19 cellular contexts compared by ENCODE assay signal in the genomic region with DNA sequence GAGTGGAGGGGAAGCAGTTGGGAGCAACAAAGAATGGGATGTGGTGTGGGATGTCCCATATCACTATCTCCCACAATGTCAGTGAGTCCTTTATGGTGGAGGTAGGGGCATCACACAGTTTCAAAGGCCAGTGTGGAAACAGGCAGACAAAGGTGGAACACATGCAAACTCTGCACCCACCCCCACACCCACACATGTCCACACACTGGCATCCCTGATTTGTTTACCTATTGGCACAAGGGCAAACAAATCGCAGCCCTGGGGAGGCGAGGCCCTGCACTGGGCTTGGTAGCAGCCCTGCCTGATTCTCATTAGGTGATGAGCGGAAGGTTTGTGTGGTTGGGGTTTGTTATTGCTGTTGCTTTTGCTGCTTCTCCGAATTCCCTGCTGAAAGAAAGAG.
A peak's percentile ranks its signal among the peaks of the same experiment; 100 is the strongest.
DNase-seq lines count a peak whose midpoint lies in the region; ATAC-seq, FAIRE-seq and TF ChIP-seq lines count a peak whose summit lies in the region.
"Had no signal": no experiment of that assay in that cellular context is flagged by ENCODE, and none has a peak within 500 bp of the region (broad histone marks: within the 10 kb centered on the region; RNA-seq: fewer than 3 reads in every experiment).

No MANE protein-coding gene starts in this region.

- no peaks in the 10 kb centered on the region for H3K36me3 Mint-ChIP-seq in HFFc6 (ENCODE audit: low read depth)
- H3K36me3 Mint-ChIP-seq: CD4-positive, alpha-beta memory T cell had no signal

- H3K23me2 ChIP-seq in H1 (ENCODE audit: low read depth, low read length) = peaks cover 5% of the 10 kb centered on the region; the same call in 1 of the 2 replicates

- FAIRE-seq in HepG2 (lab: Jason Lieb, UNC) (no peak), H1 (lab: Jason Lieb, UNC) (no peak)
- FAIRE-seq: A549, G401.6, GM12892 had no signal

- no peak overlapping the region for H3K56ac ChIP-seq in H1 (replicated peaks; ENCODE audit: insufficient read length, low read depth, low read length)

- H3K9me3 ChIP-seq in liver (ENCODE audit: control insufficient read depth in 4 of 4, low read length in 3 of 4) = no peaks in the 10 kb centered on the region
- H3K9me3 ChIP-seq in HepG2 (ENCODE audit: low read length) = no peaks in the 10 kb centered on the region
- H3K9me3 ChIP-seq in H1 (ENCODE audit: insufficient read depth in 2 of 2, low read depth in 1 of 2, low read length in 1 of 2) = no peaks in the 10 kb centered on the region
- H3K9me3 ChIP-seq in right lobe of liver = no peaks in the 10 kb centered on the region
- H3K9me3 ChIP-seq: A549 had no signal

- POLR2A ChIA-PET in HepG2 (lab: Yijun Ruan, JAX) (no interaction called here), H1 (lab: Charles Lee; ENCODE audit: partially characterized antibody) (no interaction called here)

- H3K4me2 ChIP-seq in HepG2 (ENCODE audit: low read depth, low read length) = no peak overlapping the region
- H3K4me2 ChIP-seq in H1 (ENCODE audit: insufficient read depth in 1 of 2, low read depth in 2 of 2, low read length in 2 of 2) = no peak overlapping the region
- H3K4me2 ChIP-seq: A549 had no signal

- TF ChIP-seq EP300 in HepG2 (IDR thresholded peaks at IDR 0.05; ENCODE audit: low read depth in 2 of 2, low read length in 2 of 2) (no peak), HepG2 (CRISPR knock-in tag; IDR thresholded peaks at IDR 0.05; ENCODE audit: borderline replicate concordance) (no peak), H1 (IDR thresholded peaks at IDR 0.05; ENCODE audit: borderline replicate concordance in 1 of 2, low read depth in 2 of 2, low read length in 2 of 2) (no peak)

- no peak overlapping the region for H2BK20ac ChIP-seq in H1 (ENCODE audit: low read length)

- H3K27ac Mint-ChIP-seq in HFFc6 = no peak overlapping the region
- H3K27ac Mint-ChIP-seq: CD4-positive, alpha-beta memory T cell had no signal

- H2BK15ac ChIP-seq in H1 (ENCODE audit: low read length) = no peak overlapping the region

- H3K27me3 ChIP-seq in liver (ENCODE audit: control insufficient read depth in 4 of 4, insufficient read depth in 4 of 4, low read length in 3 of 4) (no peaks in the 10 kb centered on the region), HepG2 (ENCODE audit: control insufficient read depth in 1 of 2, insufficient read depth in 2 of 2, low read length in 2 of 2) (peaks cover 0 to 9% of the 10 kb centered on the region in 2 experiments; a peak in 2 of 5 replicates), H1 (replicated peaks in 1 of 4; ENCODE audit: control insufficient read depth in 3 of 4, extremely low read depth in 1 of 4, insufficient read depth in 3 of 4, low read length in 3 of 4) (no peaks in the 10 kb centered on the region), right lobe of liver (no peaks in the 10 kb centered on the region)

- H3K4me3 ChIP-seq in liver (ENCODE audit: low read depth in 1 of 3, low read length in 3 of 3) (no peak overlapping the region), HepG2 (replicated peaks in 1 of 3; ENCODE audit: insufficient read depth in 1 of 3, low read depth in 2 of 3, low read length in 3 of 3) (no peak overlapping the region), H1 (ENCODE audit: extremely low read depth in 1 of 4, insufficient read depth in 2 of 4, low read depth in 3 of 4, low read length in 4 of 4) (no peak overlapping the region), right lobe of liver (no peak overlapping the region)
- H3K4me3 ChIP-seq: A549 had no signal

- H4K91ac ChIP-seq in H1 (replicated peaks; ENCODE audit: insufficient read length, low read length) = no peak overlapping the region

- WGBS in liver = 60% methylated on average over 4 of the region's 4 CpGs
- 25% methylated on average over 4 of the region's 4 CpGs for WGBS in HepG2 (ENCODE audit: low lambda C conversion rate)
- WGBS in H1 (ENCODE audit: extremely low coverage in 1 of 2, insufficient coverage in 1 of 2, insufficient read length in 1 of 2, insufficient replicate concordance in 2 of 2, low coverage in 1 of 2, low lambda C conversion rate in 2 of 2, missing lambda C conversion rate in 1 of 2), 2 experiments = 91% methylated on average over 4 of the region's 4 CpGs; no CpG with 5 or more reads in 1 of the 2 experiments
- WGBS in right lobe of liver (ENCODE audit: insufficient coverage, low coverage, low lambda C conversion rate, missing lambda C conversion rate) = 25% methylated on average over 4 of the region's 4 CpGs

- H2AFZ ChIP-seq in HepG2 (ENCODE audit: low read length) (no peak overlapping the region), H1 (ENCODE audit: low read length) (no peak overlapping the region)

- H3K36me3 ChIP-seq in liver (ENCODE audit: control insufficient read depth in 4 of 4, insufficient read depth in 3 of 4, low read depth in 1 of 4, low read length in 3 of 4) (no peaks in the 10 kb centered on the region), HepG2 (replicated peaks in 1 of 2; ENCODE audit: control insufficient read depth in 1 of 2, insufficient read depth in 2 of 2, low read length in 2 of 2) (no peaks in the 10 kb centered on the region), H1 (ENCODE audit: control insufficient read depth in 2 of 4, insufficient read depth in 4 of 4, low read length in 3 of 4) (no peaks in the 10 kb centered on the region), right lobe of liver (no peaks in the 10 kb centered on the region)

- peak overlapping the region; percentile 14 for H4K8ac ChIP-seq in H1 (ENCODE audit: extremely low read depth, insufficient read depth, low read length)

- H2AK5ac ChIP-seq in H1 (ENCODE audit: low read depth, low read length) = no peak overlapping the region

- intact Hi-C loops in HepG2 (cut with micrococcal nuclease; ENCODE audit: unreplicated experiment) = no loop called here
- intact Hi-C loops in right lobe of liver (cut with DNase I) = no loop called here

- H3K4me3 Mint-ChIP-seq in HFFc6 = no peak overlapping the region
- H3K4me3 Mint-ChIP-seq: CD4-positive, alpha-beta memory T cell had no signal

- TF ChIP-seq RAD21 in liver (IDR thresholded peaks at IDR 0.05) = no peak
- TF ChIP-seq RAD21 in HepG2 (CRISPR knock-in tag; IDR thresholded peaks at IDR 0.05) = no peak
- no peak for TF ChIP-seq RAD21 in H1 (IDR thresholded peaks at IDR 0.05 in 1 of 2, conservative IDR thresholded peaks at IDR 0.05 in 1 of 2; ENCODE audit: low read depth in 2 of 2, low read length in 2 of 2)

- peaks cover 33% of the 10 kb centered on the region for H3K9me3 Mint-ChIP-seq in HFFc6
- H3K9me3 Mint-ChIP-seq: CD4-positive, alpha-beta memory T cell had no signal

- H3K4ac ChIP-seq in H1 (replicated peaks; ENCODE audit: insufficient read length, low read depth, low read length) = no peak overlapping the region

- in situ Hi-C loops in HepG2 (cut with HindIII; ENCODE audit: extremely low pct_ligation_motif_present, low pct_unique_long_range_greater_than_20kb) = no loop called here

- no peaks in the 10 kb centered on the region for H3K79me1 ChIP-seq in H1 (ENCODE audit: low read depth, low read length)

- H3K14ac ChIP-seq in H1 (ENCODE audit: insufficient read length) = no peak overlapping the region

- H3K9ac ChIP-seq in liver (ENCODE audit: low read depth in 1 of 2, low read length in 2 of 2) (no peak overlapping the region), HepG2 (ENCODE audit: insufficient read depth, low read depth, low read length) (no peak overlapping the region), H1 (replicated peaks in 1 of 4; ENCODE audit: extremely low read depth in 1 of 4, low read depth in 3 of 4, low read length in 3 of 4) (no peak overlapping the region)

- CTCF ChIA-PET in HepG2 (lab: Yijun Ruan, JAX; ENCODE audit: low intra/inter-chr PET ratio, low total read pairs) (no interaction called here), H1 (lab: Charles Lee; ENCODE audit: partially characterized antibody) (interaction anchor here (1.1 to 3.3 kb wide), 5 partner anchors 12 to 198 kb away, joined by 3 to 15 read pairs (median 11); no protein-coding TSS in a partner anchor)

- no peak for ATAC-seq in HepG2
- peak; percentile 75 to 98 (median 80) for ATAC-seq in right lobe of liver
- ATAC-seq: A549 had no signal

- H3K79me2 ChIP-seq in HepG2 (ENCODE audit: insufficient read depth, low read length) (no peaks in the 10 kb centered on the region), H1 (ENCODE audit: control insufficient read depth in 1 of 2, insufficient read depth in 2 of 2, low read length in 2 of 2) (no peaks in the 10 kb centered on the region)

- no peak overlapping the region for H3K18ac ChIP-seq in H1 (ENCODE audit: extremely low read depth, low read length)

- H2BK12ac ChIP-seq in H1 (ENCODE audit: low read depth, low read length) = no peak overlapping the region

- H3K23ac ChIP-seq in H1 (ENCODE audit: insufficient read length) = no peak overlapping the region

- BruUV-seq in HepG2 (replicated peaks; lab: Mats Ljungman, UMichigan) = no TSS peak

- no peak for TF ChIP-seq POLR2A in HepG2 (IDR thresholded peaks at IDR 0.05; ENCODE audit: insufficient read depth in 1 of 2, low read depth in 2 of 2, low read length in 2 of 2)
- TF ChIP-seq POLR2A in H1 (IDR thresholded peaks at IDR 0.05; ENCODE audit: control extremely low read depth in 1 of 2, low read depth in 2 of 2, low read length in 2 of 2) = no peak
- no peak for TF ChIP-seq POLR2A in right lobe of liver (IDR thresholded peaks at IDR 0.05)

- no peak overlapping the region for H2BK120ac ChIP-seq in H1 (replicated peaks; ENCODE audit: low read depth, low read length)

- 0 out of 2 replicates have a peak, but pooled peaks cover 1% of the 10 kb centered on the region for H4K20me1 ChIP-seq in HepG2 (ENCODE audit: insufficient read depth, low read length)
- no peaks in the 10 kb centered on the region for H4K20me1 ChIP-seq in H1 (replicated peaks in 1 of 2; ENCODE audit: control insufficient read depth in 1 of 2, insufficient read depth in 2 of 2, low read length in 2 of 2)

- H3K4me1 ChIP-seq in liver (ENCODE audit: control insufficient read depth in 4 of 4, insufficient read depth in 4 of 4, low read length in 3 of 4) (peaks cover 0 to 4% (median 0%) of the 10 kb centered on the region in 4 donors), HepG2 (ENCODE audit: insufficient read depth, low read length) (no peaks in the 10 kb centered on the region), H1 (replicated peaks in 1 of 4; ENCODE audit: control insufficient read depth in 3 of 4, insufficient read depth in 4 of 4, low read length in 3 of 4) (no peaks in the 10 kb centered on the region; a peak in 1 of 7 replicates), right lobe of liver (no peaks in the 10 kb centered on the region)
- H3K4me1 ChIP-seq: A549 had no signal

- no peak for DNase-seq in HepG2 (ENCODE audit: low spot score)
- no peak for DNase-seq in H1 (ENCODE audit: low read depth in 1 of 2, low spot score in 2 of 2)
- peak in 2 of 3 donors; percentile 67 to 69 for DNase-seq in right lobe of liver
- DNase-seq in HFFc6 = no peak
- DNase-seq in anterior cingulate cortex (lab: John Stamatoyannopoulos, UW) = no peak
- DNase-seq in DMS79 (lab: John Stamatoyannopoulos, UW) = no peak
- DNase-seq: 8988T; C1 segment of cervical spinal cord; Calu3; CD4-positive, alpha-beta memory T cell; COR-L47; DMS53; DND-41; GOT3; HCEC 1CT had no signal

- no peak overlapping the region for H4K5ac ChIP-seq in H1 (ENCODE audit: insufficient read length, low read depth, low read length)

- no peak for TF ChIP-seq CTCF in liver (IDR thresholded peaks at IDR 0.05; ENCODE audit: low read depth, low read length, missing input control)
- no peak for TF ChIP-seq CTCF in HepG2 (CRISPR knock-in tag; IDR thresholded peaks at IDR 0.05)
- no peak for TF ChIP-seq CTCF in H1 (IDR thresholded peaks at IDR 0.05; ENCODE audit: control extremely low read depth in 1 of 3, insufficient read depth in 1 of 3, low read depth in 1 of 3, low read length in 3 of 3)
- TF ChIP-seq CTCF in right lobe of liver (IDR thresholded peaks at IDR 0.05) = no peak
- TF ChIP-seq CTCF in HFFc6 (IDR thresholded peaks at IDR 0.05) = no peak

- H3K4me1 Mint-ChIP-seq in HFFc6 (ENCODE audit: low read depth) = no peaks in the 10 kb centered on the region

- H3K27ac ChIP-seq in liver (ENCODE audit: low read depth in 1 of 2, low read length in 2 of 2) (no peak overlapping the region), HepG2 (ENCODE audit: extremely low read length, insufficient read depth, low read length) (no peak overlapping the region), H1 (ENCODE audit: low read depth, low read length) (no peak overlapping the region), right lobe of liver (no peak overlapping the region)
- H3K27ac ChIP-seq: A549 had no signal

- H2BK5ac ChIP-seq in H1 (ENCODE audit: low read depth, low read length) = no peak overlapping the region; the same call in 1 of the 2 replicates

- H3K27me3 Mint-ChIP-seq in HFFc6 (ENCODE audit: insufficient read depth) = no peaks in the 10 kb centered on the region; the same call in 1 of the 2 replicates

Comparison
In these comparisons a context has a peak if more than half of its experiments do, and no peak if none do; other contexts are left out.
1. DNase-seq: peak in right lobe of liver (2 of 3); none in HepG2 (single experiment), H1 (0 of 2), HFFc6 (single experiment), anterior cingulate cortex (0 of 58) and DMS79 (single experiment).